ENCODE assay signal across 36 cellular contexts in the genomic region with DNA sequence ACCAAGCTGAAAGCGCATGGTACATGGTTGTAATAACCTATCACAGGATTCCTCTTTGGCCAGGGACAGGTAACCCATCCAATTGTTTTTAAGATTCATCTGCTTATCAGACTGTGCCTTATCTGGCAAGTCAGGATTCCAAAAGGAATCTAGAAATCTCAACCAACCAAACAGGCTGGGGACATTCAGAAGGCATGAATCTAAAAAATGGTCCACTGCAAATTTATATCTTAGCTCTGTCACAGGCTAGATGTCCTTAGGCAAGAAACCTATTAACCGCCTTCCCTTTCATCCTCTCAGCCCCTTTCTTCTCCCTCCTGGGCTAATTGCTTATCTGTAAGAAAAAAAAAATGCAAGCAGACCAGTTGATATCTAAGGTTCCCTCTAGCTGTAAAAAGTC. TPM values are rescaled to one million over a fixed set of nuclear protein-coding genes. Genes with fewer than 3 reads are reported as not detected.
"Had no signal": no experiment of that assay in that cellular context is flagged by ENCODE, and none has a peak within 500 bp of the region (broad histone marks: within the 10 kb centered on the region; RNA-seq: fewer than 3 reads in every experiment).

No MANE protein-coding gene starts in this region.

- DNase-seq: activated CD4-positive, alpha-beta memory T cell treated with anti-CD3 and anti-CD28 coated beads for 36 hours; activated CD4-positive, alpha-beta T cell treated with anti-CD3 and anti-CD28 coated beads for 36 hours; activated CD4-positive, alpha-beta T cell treated with anti-CD3 and anti-CD28 coated beads, Interleukin-2, amount 10 ng/mL, durations not matched to agents 24 days and 14 days; activated CD4-positive, CD25-positive, alpha-beta regulatory T cell; activated CD4-positive, CD25-positive, alpha-beta regulatory T cell treated with anti-CD3 and anti-CD28 coated beads, Interleukin-2, amount 50 U/mL, for 72 hours; activated CD8-positive, alpha-beta memory T cell treated with anti-CD3 and anti-CD28 coated beads, Interleukin-2, amount 10 ng/mL, durations not matched to agents 7 days and 5 days; activated CD8-positive, alpha-beta memory T cell treated with anti-CD3 and anti-CD28 coated beads, Interleukin-2, amount 50 U/mL, for 4 hours; activated CD8-positive, alpha-beta T cell treated with anti-CD3 and anti-CD28 coated beads, Interleukin-2, amount 10 ng/mL, durations not matched to agents 7 days and 5 days; activated gamma-delta T cell; activated naive CD4-positive, alpha-beta T cell; activated naive CD4-positive, alpha-beta T cell treated with anti-CD3 and anti-CD28 coated beads, Interleukin-2, amount 10 ng/mL, durations not matched to agents 7 days and 5 days; activated naive CD8-positive, alpha-beta T cell treated with anti-CD3 and anti-CD28 coated beads, Interleukin-2, amount 10 ng/mL, durations not matched to agents 7 days and 5 days; activated T-cell treated with anti-CD3 and anti-CD28 coated beads, Interleukin-2, amount 50 U/mL, for 1 hour; activated T-cell treated with anti-CD3 and anti-CD28 coated beads, Interleukin-2, amount 50 U/mL, for 48 hours; central memory CD4-positive, alpha-beta T cell; cerebellar nuclear complex; colonic mucosa; effector CD8-positive, alpha-beta T cell; esophagus squamous epithelium; foreskin melanocyte; heart right ventricle; T-helper 2 cell had no signal

- H3K27ac ChIP-seq: ascending aorta, breast epithelium, cardiac muscle cell, colonic mucosa, epithelial cell of prostate, esophagus squamous epithelium, gastroesophageal sphincter, heart right ventricle had no signal

- H3K27ac Mint-ChIP-seq: activated CD4-positive, alpha-beta memory T cell treated with anti-CD3 and anti-CD28 coated beads for 36 hours; activated CD4-positive, alpha-beta T cell treated with anti-CD3 and anti-CD28 coated beads for 36 hours; activated CD4-positive, alpha-beta T cell treated with anti-CD3 and anti-CD28 coated beads, Interleukin-2, amount 10 ng/mL, durations not matched to agents 24 days and 14 days; activated CD8-positive, alpha-beta memory T cell treated with anti-CD3 and anti-CD28 coated beads, Interleukin-2, amount 10 ng/mL, durations not matched to agents 7 days and 5 days; activated CD8-positive, alpha-beta T cell treated with anti-CD3 and anti-CD28 coated beads, Interleukin-2, amount 10 ng/mL, durations not matched to agents 7 days and 5 days; activated naive CD4-positive, alpha-beta T cell treated with anti-CD3 and anti-CD28 coated beads, Interleukin-2, amount 10 ng/mL, durations not matched to agents 7 days and 5 days; activated naive CD4-positive, alpha-beta T cell treated with anti-CD3 and anti-CD28 coated beads, Interleukin-2, amount 50 U/mL, for 72 hours; activated naive CD8-positive, alpha-beta T cell treated with anti-CD3 and anti-CD28 coated beads, Interleukin-2, amount 10 ng/mL, durations not matched to agents 7 days and 5 days; activated T-helper 1 cell treated with anti-CD3 and anti-CD28 coated beads, Interleukin-12 subunit alpha, Interleukin-12 subunit beta, Interleukin-2, Interleukin-4 antibody, amounts not matched to agents 30 ng/mL and 10 ng/mL and 1 ng/mL, durations not matched to agents 14 hours and 24 hours and 36 hours; activated T-helper 2 cell treated with anti-CD3 and anti-CD28 coated beads, Interferon-gamma antibody, Interleukin-2, Interleukin-4, amounts not matched to agents 10 μg/mL and 5 μg/mL and 100 μg/mL, durations not matched to agents 14 hours and 24 hours and 36 hours; brain had no signal

- H3K4me3 Mint-ChIP-seq: activated CD4-positive, alpha-beta memory T cell treated with anti-CD3 and anti-CD28 coated beads for 36 hours; activated CD4-positive, alpha-beta T cell treated with anti-CD3 and anti-CD28 coated beads for 36 hours; activated CD4-positive, alpha-beta T cell treated with anti-CD3 and anti-CD28 coated beads, Interleukin-2, amount 10 ng/mL, durations not matched to agents 24 days and 14 days; activated CD8-positive, alpha-beta memory T cell treated with anti-CD3 and anti-CD28 coated beads, Interleukin-2, amount 10 ng/mL, durations not matched to agents 7 days and 5 days; activated CD8-positive, alpha-beta T cell treated with anti-CD3 and anti-CD28 coated beads, Interleukin-2, amount 10 ng/mL, durations not matched to agents 7 days and 5 days; activated naive CD4-positive, alpha-beta T cell treated with anti-CD3 and anti-CD28 coated beads, Interleukin-2, amount 10 ng/mL, durations not matched to agents 7 days and 5 days; activated naive CD8-positive, alpha-beta T cell treated with anti-CD3 and anti-CD28 coated beads, Interleukin-2, amount 10 ng/mL, durations not matched to agents 7 days and 5 days; activated T-helper 1 cell treated with anti-CD3 and anti-CD28 coated beads, Interleukin-12 subunit alpha, Interleukin-12 subunit beta, Interleukin-2, Interleukin-4 antibody, amounts not matched to agents 30 ng/mL and 10 ng/mL and 1 ng/mL, durations not matched to agents 14 hours and 24 hours and 36 hours had no signal

- H3K9me3 Mint-ChIP-seq: activated CD4-positive, alpha-beta memory T cell treated with anti-CD3 and anti-CD28 coated beads for 36 hours; activated CD4-positive, alpha-beta T cell treated with anti-CD3 and anti-CD28 coated beads, Interleukin-2, amount 10 ng/mL, durations not matched to agents 24 days and 14 days; activated naive CD4-positive, alpha-beta T cell treated with anti-CD3 and anti-CD28 coated beads, Interleukin-2, amount 10 ng/mL, durations not matched to agents 7 days and 5 days; activated naive CD4-positive, alpha-beta T cell treated with anti-CD3 and anti-CD28 coated beads, Interleukin-2, amount 50 U/mL, for 72 hours; activated naive CD8-positive, alpha-beta T cell treated with anti-CD3 and anti-CD28 coated beads, Interleukin-2, amount 10 ng/mL, durations not matched to agents 7 days and 5 days; activated T-helper 1 cell treated with anti-CD3 and anti-CD28 coated beads, Interleukin-12 subunit alpha, Interleukin-12 subunit beta, Interleukin-2, Interleukin-4 antibody, amounts not matched to agents 30 ng/mL and 10 ng/mL and 1 ng/mL, durations not matched to agents 14 hours and 24 hours and 36 hours; activated T-helper 2 cell treated with anti-CD3 and anti-CD28 coated beads, Interferon-gamma antibody, Interleukin-2, Interleukin-4, amounts not matched to agents 10 μg/mL and 5 μg/mL and 100 μg/mL, durations not matched to agents 14 hours and 24 hours and 36 hours; brain had no signal

- H3K4me3 ChIP-seq: ascending aorta, breast epithelium, cardiac muscle cell, colonic mucosa, esophagus squamous epithelium, gastroesophageal sphincter, heart right ventricle had no signal

- FAIRE-seq: endometrium, endothelial cell of umbilical vein had no signal

- ATAC-seq: activated CD4-positive, alpha-beta T cell treated with anti-CD3 and anti-CD28 coated beads for 36 hours; activated CD8-positive, alpha-beta memory T cell treated with anti-CD3 and anti-CD28 coated beads, Interleukin-2, amount 10 ng/mL, durations not matched to agents 7 days and 5 days; activated CD8-positive, alpha-beta T cell treated with anti-CD3 and anti-CD28 coated beads, Interleukin-2, amount 10 ng/mL, durations not matched to agents 7 days and 5 days; activated naive CD4-positive, alpha-beta T cell treated with anti-CD3 and anti-CD28 coated beads, Interleukin-2, amount 50 U/mL, for 72 hours; gastroesophageal sphincter; heart right ventricle had no signal

- H3K36me3 Mint-ChIP-seq: activated CD4-positive, alpha-beta memory T cell treated with anti-CD3 and anti-CD28 coated beads for 36 hours; activated CD8-positive, alpha-beta memory T cell treated with anti-CD3 and anti-CD28 coated beads, Interleukin-2, amount 10 ng/mL, durations not matched to agents 7 days and 5 days; activated naive CD8-positive, alpha-beta T cell treated with anti-CD3 and anti-CD28 coated beads, Interleukin-2, amount 10 ng/mL, durations not matched to agents 7 days and 5 days; brain had no signal

- H3K36me3 ChIP-seq: ascending aorta, breast epithelium, cardiac muscle cell, colonic mucosa, esophagus squamous epithelium, gastroesophageal sphincter, heart right ventricle had no signal

- H3K9me3 ChIP-seq: ascending aorta, breast epithelium, colonic mucosa, esophagus squamous epithelium, gastroesophageal sphincter, heart right ventricle had no signal

RNA-seq across cellular contexts. Expression of a gene that starts 4.3 kb away (rescaled TPM):
- total RNA-seq: ascending aorta, dermis microvascular lymphatic vessel endothelial cell, endothelial cell of umbilical vein, gastroesophageal sphincter had no signal
- polyA plus RNA-seq: endothelial cell of umbilical vein, esophagus, fibroblast of lung had no signal
